Comparison of ENCODE assay signal across 26 cellular contexts in the genomic region with DNA sequence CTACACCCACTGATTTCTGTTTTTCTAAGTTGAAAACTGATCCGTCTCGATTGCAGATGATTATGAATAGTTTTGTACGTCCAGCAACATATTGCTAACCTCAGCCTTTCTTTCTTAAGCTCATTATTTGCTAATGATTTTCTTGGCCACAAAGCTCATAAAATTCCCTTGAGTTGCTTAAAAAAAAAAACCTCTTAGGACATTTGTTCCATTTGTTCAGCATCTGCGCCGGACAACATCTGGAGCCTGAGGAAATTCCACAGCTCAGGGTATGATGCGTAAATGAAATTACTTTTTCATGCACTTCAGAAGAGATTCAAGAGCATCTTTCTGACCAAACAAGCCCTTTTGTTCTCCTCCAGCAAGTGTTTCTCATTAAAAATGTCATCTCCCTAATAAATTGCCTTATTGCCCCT.
DNase-seq lines count a peak whose midpoint lies in the region; ATAC-seq and TF ChIP-seq lines count a peak whose summit lies in the region.
"Had no signal": no experiment of that assay in that cellular context is flagged by ENCODE, and none has a peak within 500 bp of the region (broad histone marks: within the 10 kb centered on the region; RNA-seq: fewer than 3 reads in every experiment).

No MANE protein-coding gene starts in this region.

- 57% methylated on average over 6 of the region's 6 CpGs for WGBS in right cardiac atrium

- ATAC-seq in DND-41 (ENCODE audit: insufficient read depth, low read depth) (no peak), right cardiac atrium (peak; percentile 40 to 52), gastrocnemius medialis (peak; percentile 69 to 80)
- ATAC-seq in activated T-helper 17 cell treated with anti-CD3 and anti-CD28 coated beads, Interleukin-2, amount 50 U/mL, for 72 hours (replicated peaks): no peak
- ATAC-seq: activated T-cell treated with anti-CD3 and anti-CD28 coated beads, Interleukin-2, amount 50 U/mL, for 4 hours; HepG2; PC-3 had no signal

- no peaks in the 10 kb centered on the region for H3K79me2 ChIP-seq in DND-41 (ENCODE audit: insufficient read depth, low read length)

- intact Hi-C loops in right cardiac atrium (cut with DNase I) (no loop called here), gastrocnemius medialis (cut with DNase I; ENCODE audit: low total_unique reads) (loop anchor here (5.0 kb wide), 2 partner anchors 40 to 950 kb away; no protein-coding TSS in a partner anchor)

- H3K9me3 ChIP-seq in DND-41 (ENCODE audit: insufficient read depth, low read length, severe bottlenecking) (no peaks in the 10 kb centered on the region), right cardiac atrium (ENCODE audit: control insufficient read depth, low read length) (no peaks in the 10 kb centered on the region), gastrocnemius medialis (no peaks in the 10 kb centered on the region)
- H3K9me3 ChIP-seq: lower lobe of right lung, pancreas, SJSA1 had no signal

- no peak for TF ChIP-seq CTCF in DND-41 (IDR thresholded peaks at IDR 0.05; ENCODE audit: borderline replicate concordance, extremely low read depth, low read length, poor library complexity, severe bottlenecking)
- no peak for TF ChIP-seq CTCF in gastrocnemius medialis (IDR thresholded peaks at IDR 0.05 in 4 of 5, conservative IDR thresholded peaks at IDR 0.05 in 1 of 5)
- no peak for TF ChIP-seq CTCF in HFFc6 (IDR thresholded peaks at IDR 0.05)
- TF ChIP-seq CTCF in chondrocyte (IDR thresholded peaks at IDR 0.05): no peak

- DNase-seq in DND-41 (no peak), epidermal melanocyte (ENCODE audit: insufficient read length, low spot score) (peak; percentile 38), right cardiac atrium (peak in 2 of 3 donors; percentile 18 to 69), gastrocnemius medialis (peak; percentile 14 to 60), HFFc6 (no peak), NCI-H1930 (lab: John Stamatoyannopoulos, UW) (no peak), chondrocyte (ENCODE audit: low spot score) (no peak)
- DNase-seq: ACHN; activated B cell treated with CpG ODN at 0.5 μM for 24 hours; activated naive CD8-positive, alpha-beta T cell treated with anti-CD3 and anti-CD28 coated beads, Interleukin-2, amount 10 ng/mL, durations not matched to agents 7 days and 5 days; activated T-cell treated with anti-CD3 and anti-CD28 coated beads, Interleukin-2, amount 50 U/mL, for 4 hours; brain microvascular endothelial cell; CD4-positive, CD25-positive, alpha-beta regulatory T cell; DMS153; HCEC 1CT; lower lobe of right lung; NCI-H2171; NCI-H69; pancreas; PC-3; stimulated activated CD4-positive, alpha-beta T cell treated with anti-CD3 and anti-CD28 coated beads, Interleukin-4, amount 100 ng/mL, for 4 hours had no signal

- H3K4me3 ChIP-seq in DND-41 (ENCODE audit: low read depth in 1 of 2, low read length in 2 of 2): no peak overlapping the region
- no peak overlapping the region for H3K4me3 ChIP-seq in right cardiac atrium (ENCODE audit: low read length)
- no peak overlapping the region for H3K4me3 ChIP-seq in gastrocnemius medialis
- H3K4me3 ChIP-seq: lower lobe of right lung, pancreas, SJSA1, smooth muscle cell had no signal

- no peaks in the 10 kb centered on the region for H3K36me3 ChIP-seq in DND-41 (ENCODE audit: insufficient read depth, low read length)
- no peaks in the 10 kb centered on the region for H3K36me3 ChIP-seq in gastrocnemius medialis
- H3K36me3 ChIP-seq: brain microvascular endothelial cell, lower lobe of right lung, pancreas, SJSA1 had no signal

- in situ Hi-C loops in gastrocnemius medialis (cut with MboI; ENCODE audit: low sequenced_read_pairs in 4 of 4): loop anchor here in 3 of 4 donors (25.0 kb wide), 2 partner anchors 920 to 945 kb away; no protein-coding TSS in a partner anchor

- H3K27me3 Mint-ChIP-seq in HFFc6 (ENCODE audit: insufficient read depth): peaks cover 8% of the 10 kb centered on the region
- no peaks in the 10 kb centered on the region for H3K27me3 Mint-ChIP-seq in activated T-helper 17 cell treated with anti-CD3 and anti-CD28 coated beads, Interleukin-2, amount 50 U/mL, for 72 hours
- no peaks in the 10 kb centered on the region for H3K27me3 Mint-ChIP-seq in chondrocyte (ENCODE audit: low read depth)
- H3K27me3 Mint-ChIP-seq: CD4-positive, CD25-positive, alpha-beta regulatory T cell; dendritic cell treated with granulocyte-macrophage colony-stimulating factor and Interleukin-4, amounts not matched to agents 40 ng/mL and 50 ng/mL, for 4 days had no signal

- H3K4me2 ChIP-seq in DND-41 (ENCODE audit: insufficient read depth, low read length): no peak overlapping the region
- H3K4me2 ChIP-seq: smooth muscle cell had no signal

- no peaks in the 10 kb centered on the region for H3K9me3 Mint-ChIP-seq in HFFc6
- no peaks in the 10 kb centered on the region for H3K9me3 Mint-ChIP-seq in activated T-helper 17 cell treated with anti-CD3 and anti-CD28 coated beads, Interleukin-2, amount 50 U/mL, for 72 hours
- no peaks in the 10 kb centered on the region for H3K9me3 Mint-ChIP-seq in chondrocyte (ENCODE audit: low read depth)
- H3K9me3 Mint-ChIP-seq: activated B cell treated with CpG ODN at 0.5 μM for 24 hours; activated naive CD8-positive, alpha-beta T cell treated with anti-CD3 and anti-CD28 coated beads, Interleukin-2, amount 10 ng/mL, durations not matched to agents 7 days and 5 days; activated T-cell treated with anti-CD3 and anti-CD28 coated beads, Interleukin-2, amount 50 U/mL, for 4 hours; dendritic cell treated with granulocyte-macrophage colony-stimulating factor and Interleukin-4, amounts not matched to agents 40 ng/mL and 50 ng/mL, for 4 days had no signal

- peak overlapping the region; percentile 99 for H3K27ac ChIP-seq in DND-41 (ENCODE audit: low read length)
- no peak overlapping the region for H3K27ac ChIP-seq in right cardiac atrium (ENCODE audit: low read length)
- peak overlapping the region; percentile 52 to 73 (median 54) for H3K27ac ChIP-seq in gastrocnemius medialis
- H3K27ac ChIP-seq: brain microvascular endothelial cell, lower lobe of right lung, pancreas, SJSA1 had no signal

- no peak overlapping the region for H3K4me3 Mint-ChIP-seq in HFFc6
- no peak overlapping the region for H3K4me3 Mint-ChIP-seq in activated T-helper 17 cell treated with anti-CD3 and anti-CD28 coated beads, Interleukin-2, amount 50 U/mL, for 72 hours
- H3K4me3 Mint-ChIP-seq in chondrocyte (ENCODE audit: unreplicated experiment): no peak overlapping the region
- H3K4me3 Mint-ChIP-seq: activated B cell treated with CpG ODN at 0.5 μM for 24 hours; activated naive CD8-positive, alpha-beta T cell treated with anti-CD3 and anti-CD28 coated beads, Interleukin-2, amount 10 ng/mL, durations not matched to agents 7 days and 5 days; activated T-cell treated with anti-CD3 and anti-CD28 coated beads, Interleukin-2, amount 50 U/mL, for 4 hours; CD4-positive, CD25-positive, alpha-beta regulatory T cell; dendritic cell treated with granulocyte-macrophage colony-stimulating factor and Interleukin-4, amounts not matched to agents 40 ng/mL and 50 ng/mL, for 4 days had no signal

- H3K4me1 Mint-ChIP-seq in HFFc6 (ENCODE audit: low read depth): no peaks in the 10 kb centered on the region
- peaks cover 6% of the 10 kb centered on the region for H3K4me1 Mint-ChIP-seq in activated T-helper 17 cell treated with anti-CD3 and anti-CD28 coated beads, Interleukin-2, amount 50 U/mL, for 72 hours
- peaks cover 5% of the 10 kb centered on the region for H3K4me1 Mint-ChIP-seq in chondrocyte (ENCODE audit: low read depth)
- H3K4me1 Mint-ChIP-seq: activated B cell treated with CpG ODN at 0.5 μM for 24 hours had no signal

- H4K20me1 ChIP-seq in DND-41 (ENCODE audit: insufficient read depth, low read length): no peaks in the 10 kb centered on the region

- H3K4me1 ChIP-seq in DND-41 (ENCODE audit: insufficient read depth, low read length) (peaks cover 78% of the 10 kb centered on the region), right cardiac atrium (ENCODE audit: control insufficient read depth, insufficient read depth, low read length) (no peaks in the 10 kb centered on the region), gastrocnemius medialis (peaks cover 6 to 11% of the 10 kb centered on the region in 2 donors)
- H3K4me1 ChIP-seq: pancreas, SJSA1 had no signal

- no peak overlapping the region for H3K9ac ChIP-seq in DND-41 (ENCODE audit: low read depth, low read length)

- no peaks in the 10 kb centered on the region for H3K27me3 ChIP-seq in DND-41 (ENCODE audit: insufficient read depth, low read length, poor library complexity)
- H3K27me3 ChIP-seq in right cardiac atrium (ENCODE audit: control insufficient read depth, insufficient read depth): no peaks in the 10 kb centered on the region
- no peaks in the 10 kb centered on the region for H3K27me3 ChIP-seq in gastrocnemius medialis
- H3K27me3 ChIP-seq: brain microvascular endothelial cell had no signal

- TF ChIP-seq POLR2A in gastrocnemius medialis (IDR thresholded peaks at IDR 0.05): no peak

- H3K27ac Mint-ChIP-seq in HFFc6 (no peak overlapping the region), chondrocyte (ENCODE audit: unreplicated experiment) (no peak overlapping the region)
- H3K27ac Mint-ChIP-seq in activated T-helper 17 cell treated with anti-CD3 and anti-CD28 coated beads, Interleukin-2, amount 50 U/mL, for 72 hours: no peak overlapping the region
- H3K27ac Mint-ChIP-seq: activated B cell treated with CpG ODN at 0.5 μM for 24 hours; activated naive CD8-positive, alpha-beta T cell treated with anti-CD3 and anti-CD28 coated beads, Interleukin-2, amount 10 ng/mL, durations not matched to agents 7 days and 5 days; CD4-positive, CD25-positive, alpha-beta regulatory T cell; dendritic cell treated with granulocyte-macrophage colony-stimulating factor and Interleukin-4, amounts not matched to agents 40 ng/mL and 50 ng/mL, for 4 days had no signal

- no peaks in the 10 kb centered on the region for H3K36me3 Mint-ChIP-seq in HFFc6 (ENCODE audit: low read depth)
- H3K36me3 Mint-ChIP-seq in activated T-helper 17 cell treated with anti-CD3 and anti-CD28 coated beads, Interleukin-2, amount 50 U/mL, for 72 hours (ENCODE audit: low read depth): no peaks in the 10 kb centered on the region
- H3K36me3 Mint-ChIP-seq in chondrocyte (ENCODE audit: low read depth): no peaks in the 10 kb centered on the region
- H3K36me3 Mint-ChIP-seq: activated naive CD8-positive, alpha-beta T cell treated with anti-CD3 and anti-CD28 coated beads, Interleukin-2, amount 10 ng/mL, durations not matched to agents 7 days and 5 days; CD4-positive, CD25-positive, alpha-beta regulatory T cell had no signal

- no peak overlapping the region for H2AFZ ChIP-seq in DND-41 (ENCODE audit: low read depth, low read length)

Comparison
In these comparisons a context has a peak if more than half of its experiments do, and no peak if none do; other contexts are left out.
1. ATAC-seq: peak in right cardiac atrium (2 of 2) and gastrocnemius medialis (2 of 2); none in DND-41 (single experiment) and activated T-helper 17 cell treated with anti-CD3 and anti-CD28 coated beads, Interleukin-2, amount 50 U/mL, for 72 hours (single experiment).
2. DNase-seq: peak in epidermal melanocyte (single experiment), right cardiac atrium (2 of 3) and gastrocnemius medialis (2 of 2); none in DND-41 (single experiment), HFFc6 (single experiment), NCI-H1930 (0 of 2) and chondrocyte (single experiment).